In the genomic region with DNA sequence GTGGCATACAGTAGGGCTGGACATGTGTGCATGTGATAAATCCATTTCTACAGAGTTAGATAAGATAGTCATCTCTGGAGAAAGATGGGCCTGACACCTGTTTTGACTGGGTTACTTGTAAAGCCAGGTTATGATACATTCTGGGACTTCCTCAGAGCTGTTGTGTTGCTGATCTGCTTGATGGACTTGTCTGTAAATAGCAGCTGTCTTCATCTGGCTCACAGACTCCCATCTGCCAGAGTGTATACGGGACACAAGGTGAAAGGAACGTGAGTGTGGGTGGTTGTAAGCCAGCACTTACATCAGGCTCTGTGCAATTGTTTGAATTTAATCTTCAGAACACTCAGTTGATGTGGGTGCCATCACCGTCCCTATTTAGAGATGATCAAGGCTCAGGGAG, we compare ENCODE assay signal across 13 cellular contexts. TPM values are rescaled to one million over a fixed set of nuclear protein-coding genes. Genes with fewer than 3 reads are reported as not detected.
A peak's percentile ranks its signal among the peaks of the same experiment; 100 is the strongest.
DNase-seq lines count a peak whose midpoint lies in the region; ATAC-seq lines count a peak whose summit lies in the region.
"Had no signal": no experiment of that assay in that cellular context is flagged by ENCODE, and none has a peak within 500 bp of the region (broad histone marks: within the 10 kb centered on the region; RNA-seq: fewer than 3 reads in every experiment).

No MANE protein-coding gene starts in this region.

- no peak overlapping the region for H2BK120ac ChIP-seq in neuronal stem cell (ENCODE audit: low read depth, low read length)

- WGBS in neuronal stem cell (ENCODE audit: extremely low coverage in 2 of 2, insufficient read length in 2 of 2, insufficient replicate concordance in 1 of 2), 2 donors: no CpG with 5 or more reads among the region's 3 CpGs

- no peak overlapping the region for H3K27ac ChIP-seq in neuronal stem cell (replicated peaks; ENCODE audit: low read length)
- H3K27ac ChIP-seq: SJSA1 had no signal

- H4K91ac ChIP-seq in neuronal stem cell (ENCODE audit: low read depth, low read length, poor library complexity): no peak overlapping the region

- DNase-seq in DMS 273 treated with DMSO at 0.1 percent for 48 hours (lab: John Stamatoyannopoulos, UW): peak; percentile 25
- DNase-seq in SK-N-DZ (ENCODE audit: low spot score): peak; percentile 21
- no peak for DNase-seq in memory B cell (ENCODE audit: low spot score in 2 of 2)
- DNase-seq in neuronal stem cell (ENCODE audit: low spot score): no peak
- no peak for DNase-seq in activated naive CD8-positive, alpha-beta T cell treated with anti-CD3 and anti-CD28 coated beads for 36 hours
- DNase-seq in cerebellar cortex (ENCODE audit: low spot score): no peak
- DNase-seq: natural killer cell; NCI-H1048; stimulated activated CD4-positive, alpha-beta T cell treated with anti-CD3 and anti-CD28 coated beads, Interleukin-2, amount 100 ng/mL, for 24 hours; T1000 had no signal

- no peak overlapping the region for H2AK5ac ChIP-seq in neuronal stem cell (ENCODE audit: low read depth, low read length)

- H3K36me3 Mint-ChIP-seq in memory B cell: peaks cover 17% of the 10 kb centered on the region
- H3K36me3 Mint-ChIP-seq in activated naive CD8-positive, alpha-beta T cell treated with anti-CD3 and anti-CD28 coated beads for 36 hours: no peaks in the 10 kb centered on the region
- H3K36me3 Mint-ChIP-seq: natural killer cell had no signal

- peak overlapping the region; percentile 65 for H3K27ac Mint-ChIP-seq in memory B cell
- no peak overlapping the region for H3K27ac Mint-ChIP-seq in activated naive CD8-positive, alpha-beta T cell treated with anti-CD3 and anti-CD28 coated beads for 36 hours
- H3K27ac Mint-ChIP-seq: natural killer cell had no signal

- no peak overlapping the region for H3K9ac ChIP-seq in neuronal stem cell (ENCODE audit: low read depth, low read length, poor library complexity)

- peaks cover 42% of the 10 kb centered on the region for H3K4me1 Mint-ChIP-seq in memory B cell
- peaks cover 15% of the 10 kb centered on the region for H3K4me1 Mint-ChIP-seq in activated naive CD8-positive, alpha-beta T cell treated with anti-CD3 and anti-CD28 coated beads for 36 hours

- no peaks in the 10 kb centered on the region for H3K79me1 ChIP-seq in neuronal stem cell (ENCODE audit: low read depth, low read length)

- H2BK12ac ChIP-seq in neuronal stem cell (ENCODE audit: low read length): no peak overlapping the region

- no peak overlapping the region for H3K4me3 Mint-ChIP-seq in memory B cell
- no peak overlapping the region for H3K4me3 Mint-ChIP-seq in activated naive CD8-positive, alpha-beta T cell treated with anti-CD3 and anti-CD28 coated beads for 36 hours
- H3K4me3 Mint-ChIP-seq: natural killer cell had no signal

- no peak overlapping the region for H2BK15ac ChIP-seq in neuronal stem cell (ENCODE audit: low read length)

- peaks cover 0 to 7% of the 10 kb centered on the region in 2 donors for H3K4me1 ChIP-seq in neuronal stem cell (ENCODE audit: control insufficient read depth in 2 of 2, insufficient read depth in 1 of 2, low read depth in 1 of 2, low read length in 2 of 2)
- H3K4me1 ChIP-seq: SJSA1 had no signal

- H3K27me3 Mint-ChIP-seq in memory B cell: no peaks in the 10 kb centered on the region
- H3K27me3 Mint-ChIP-seq in activated naive CD8-positive, alpha-beta T cell treated with anti-CD3 and anti-CD28 coated beads for 36 hours: peaks cover 5% of the 10 kb centered on the region

- no peak overlapping the region for H2BK5ac ChIP-seq in neuronal stem cell (ENCODE audit: low read length)

- no peaks in the 10 kb centered on the region for H3K27me3 ChIP-seq in neuronal stem cell (ENCODE audit: control insufficient read depth in 3 of 3, insufficient read depth in 3 of 3, low read depth in 1 of 3, low read length in 3 of 3)
- H3K27me3 ChIP-seq: SJSA1 had no signal

- no peak overlapping the region for H4K8ac ChIP-seq in neuronal stem cell (ENCODE audit: low read depth, low read length)

- no peak overlapping the region for H3K23ac ChIP-seq in neuronal stem cell (ENCODE audit: low read depth, low read length, poor library complexity)

- ATAC-seq in GM19395 (IDR thresholded peaks at IDR 0.05; ENCODE audit: unreplicated experiment) (peak; percentile 68), memory B cell (ENCODE audit: low read depth) (no peak)
- ATAC-seq in activated CD4-positive, CD25-positive, alpha-beta regulatory T cell treated with anti-CD3 and anti-CD28 coated beads, Interleukin-2, amount 50 U/mL, for 24 hours: no peak
- ATAC-seq: natural killer cell had no signal

- H3K36me3 ChIP-seq in neuronal stem cell (replicated peaks in 1 of 2; ENCODE audit: control insufficient read depth in 2 of 2, insufficient read depth in 2 of 2, low read length in 2 of 2): no peaks in the 10 kb centered on the region
- H3K36me3 ChIP-seq: SJSA1 had no signal

- no peak overlapping the region for H3K4me2 ChIP-seq in neuronal stem cell (ENCODE audit: insufficient read depth, low read length, poor library complexity, severe bottlenecking)

- H3K18ac ChIP-seq in neuronal stem cell (ENCODE audit: low read length): no peak overlapping the region

- no peaks in the 10 kb centered on the region for H3K9me3 Mint-ChIP-seq in memory B cell
- no peaks in the 10 kb centered on the region for H3K9me3 Mint-ChIP-seq in activated naive CD8-positive, alpha-beta T cell treated with anti-CD3 and anti-CD28 coated beads for 36 hours
- H3K9me3 Mint-ChIP-seq: natural killer cell had no signal

- no peaks in the 10 kb centered on the region for H3K9me3 ChIP-seq in neuronal stem cell (replicated peaks in 1 of 2; ENCODE audit: control insufficient read depth in 2 of 2, insufficient read depth in 1 of 2, low read depth in 1 of 2, low read length in 2 of 2)
- H3K9me3 ChIP-seq: SJSA1 had no signal

- no peak overlapping the region for H3K4me3 ChIP-seq in neuronal stem cell (ENCODE audit: low read length in 2 of 2)
- H3K4me3 ChIP-seq: SJSA1 had no signal

- H3K4ac ChIP-seq in neuronal stem cell (ENCODE audit: low read length): no peak overlapping the region

- H2AFZ ChIP-seq in neuronal stem cell (ENCODE audit: low read length): no peak overlapping the region

- H3K14ac ChIP-seq in neuronal stem cell (ENCODE audit: low read length): no peak overlapping the region

RNA-seq across cellular contexts. Expression of a gene that starts 49.8 kb away (rescaled TPM):
- 5.5 and 5.8 TPM in 2 replicates for polyA plus RNA-seq in SK-N-DZ (2014; cell fraction: cytosol; rRNA removed)
- polyA plus RNA-seq in SK-N-DZ (2014; cell fraction: nucleus; rRNA removed): 5.4 and 6.8 TPM in 2 replicates
- 9.4 TPM for polyA plus RNA-seq in neuronal stem cell (2013, experiment 1 of 2)
- polyA plus RNA-seq in neuronal stem cell (2013, experiment 2 of 2): 9.2 TPM
- 1 to 10 TPM; 2.9 to 3.5 TPM for total RNA-seq in activated naive CD8-positive, alpha-beta T cell treated with anti-CD3 and anti-CD28 coated beads for 36 hours

Comparison
In these comparisons a context has a peak if more than half of its experiments do, and no peak if none do; other contexts are left out.
1. DNase-seq: peak in DMS 273 treated with DMSO at 0.1 percent for 48 hours (single experiment) and SK-N-DZ (single experiment); none in memory B cell (0 of 2), neuronal stem cell (single experiment), activated naive CD8-positive, alpha-beta T cell treated with anti-CD3 and anti-CD28 coated beads for 36 hours (single experiment) and cerebellar cortex (single experiment).